ENCODE assay signal across 2 cellular contexts in the genomic region with DNA sequence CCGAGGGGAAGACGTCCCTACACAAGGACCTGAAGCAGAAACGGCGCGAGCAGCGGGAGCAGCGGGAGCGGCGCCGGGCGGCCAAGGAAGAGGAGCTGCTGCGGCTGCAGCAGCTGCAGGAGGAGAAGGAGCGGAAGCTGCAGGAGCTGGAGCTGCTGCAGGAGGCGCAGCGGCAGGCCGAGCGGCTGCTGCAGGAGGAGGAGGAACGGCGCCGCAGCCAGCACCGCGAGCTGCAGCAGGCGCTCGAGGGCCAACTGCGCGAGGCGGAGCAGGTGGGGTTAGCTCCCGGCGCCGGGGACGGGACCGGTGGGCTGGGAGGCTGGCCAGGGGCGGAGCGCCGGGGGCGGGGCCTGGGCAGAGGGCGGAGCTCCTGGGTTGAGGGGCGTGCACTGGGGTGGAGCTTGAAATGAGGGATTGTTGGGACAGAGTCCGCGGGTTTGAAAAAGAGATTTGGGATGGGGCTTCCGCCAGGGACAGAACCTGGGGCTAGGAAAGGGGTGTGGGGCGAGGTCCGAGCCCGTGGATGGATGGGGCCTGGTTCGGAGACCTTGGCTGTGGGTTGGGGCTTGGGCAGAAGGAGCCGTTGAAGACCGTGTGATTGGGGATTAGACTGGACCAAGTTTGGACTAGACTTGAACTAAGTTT.
TF ChIP-seq lines count a peak whose summit lies in the region.

No MANE protein-coding gene starts in this region.

TF ChIP-seq in HEK293, 187 proteins besides CTCF, POLR2A, EP300 and RAD21 (continued from another document and continues in another):
- TF ChIP-seq, protein P1, sequence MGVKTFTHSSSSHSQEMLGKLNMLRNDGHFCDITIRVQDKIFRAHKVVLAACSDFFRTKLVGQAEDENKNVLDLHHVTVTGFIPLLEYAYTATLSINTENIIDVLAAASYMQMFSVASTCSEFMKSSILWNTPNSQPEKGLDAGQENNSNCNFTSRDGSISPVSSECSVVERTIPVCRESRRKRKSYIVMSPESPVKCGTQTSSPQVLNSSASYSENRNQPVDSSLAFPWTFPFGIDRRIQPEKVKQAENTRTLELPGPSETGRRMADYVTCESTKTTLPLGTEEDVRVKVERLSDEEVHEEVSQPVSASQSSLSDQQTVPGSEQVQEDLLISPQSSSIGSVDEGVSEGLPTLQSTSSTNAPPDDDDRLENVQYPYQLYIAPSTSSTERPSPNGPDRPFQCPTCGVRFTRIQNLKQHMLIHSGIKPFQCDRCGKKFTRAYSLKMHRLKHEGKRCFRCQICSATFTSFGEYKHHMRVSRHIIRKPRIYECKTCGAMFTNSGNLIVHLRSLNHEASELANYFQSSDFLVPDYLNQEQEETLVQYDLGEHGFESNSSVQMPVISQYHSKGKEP (tag by site-specific recombination; IDR thresholded peaks at IDR 0.05): peak; percentile 100
- TF ChIP-seq, protein P2, sequence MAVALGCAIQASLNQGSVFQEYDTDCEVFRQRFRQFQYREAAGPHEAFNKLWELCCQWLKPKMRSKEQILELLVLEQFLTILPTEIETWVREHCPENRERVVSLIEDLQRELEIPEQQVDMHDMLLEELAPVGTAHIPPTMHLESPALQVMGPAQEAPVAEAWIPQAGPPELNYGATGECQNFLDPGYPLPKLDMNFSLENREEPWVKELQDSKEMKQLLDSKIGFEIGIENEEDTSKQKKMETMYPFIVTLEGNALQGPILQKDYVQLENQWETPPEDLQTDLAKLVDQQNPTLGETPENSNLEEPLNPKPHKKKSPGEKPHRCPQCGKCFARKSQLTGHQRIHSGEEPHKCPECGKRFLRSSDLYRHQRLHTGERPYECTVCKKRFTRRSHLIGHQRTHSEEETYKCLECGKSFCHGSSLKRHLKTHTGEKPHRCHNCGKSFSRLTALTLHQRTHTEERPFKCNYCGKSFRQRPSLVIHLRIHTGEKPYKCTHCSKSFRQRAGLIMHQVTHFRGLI (tag by site-specific recombination; IDR thresholded peaks at IDR 0.05): no peak
- TF ChIP-seq, protein P3, sequence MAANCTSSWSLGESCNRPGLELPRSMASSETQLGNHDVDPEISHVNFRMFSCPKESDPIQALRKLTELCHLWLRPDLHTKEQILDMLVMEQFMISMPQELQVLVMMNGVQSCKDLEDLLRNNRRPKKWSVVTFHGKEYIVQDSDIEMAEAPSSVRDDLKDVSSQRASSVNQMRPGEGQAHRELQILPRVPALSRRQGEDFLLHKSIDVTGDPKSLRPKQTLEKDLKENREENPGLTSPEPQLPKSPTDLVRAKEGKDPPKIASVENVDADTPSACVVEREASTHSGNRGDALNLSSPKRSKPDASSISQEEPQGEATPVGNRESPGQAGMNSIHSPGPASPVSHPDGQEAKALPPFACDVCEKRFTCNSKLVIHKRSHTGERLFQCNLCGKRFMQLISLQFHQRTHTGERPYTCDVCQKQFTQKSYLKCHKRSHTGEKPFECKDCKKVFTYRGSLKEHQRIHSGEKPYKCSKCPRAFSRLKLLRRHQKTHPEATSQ (tag by site-specific recombination; IDR thresholded peaks at IDR 0.05): peak; percentile 93
- TF ChIP-seq ZSCAN16 (tag by site-specific recombination; IDR thresholded peaks at IDR 0.05) (no peak), ZNF747 (tag by site-specific recombination; IDR thresholded peaks at IDR 0.05) (no peak), GLI2 (tag by site-specific recombination; IDR thresholded peaks at IDR 0.05; ENCODE audit: borderline replicate concordance, low read depth) (no peak), ZNF843 (tag by site-specific recombination; IDR thresholded peaks at IDR 0.05) (no peak), ZNF426 (tag by site-specific recombination; IDR thresholded peaks at IDR 0.05) (no peak), ZNF184 (tag by site-specific recombination; IDR thresholded peaks at IDR 0.05) (no peak), ZNF837 (tag by site-specific recombination; IDR thresholded peaks at IDR 0.05) (no peak), ZNF610 (tag by site-specific recombination; IDR thresholded peaks at IDR 0.05; ENCODE audit: borderline replicate concordance) (peak; percentile 96), ZNF324 (tag by site-specific recombination; IDR thresholded peaks at IDR 0.05) (no peak)
- TF ChIP-seq, protein P4, sequence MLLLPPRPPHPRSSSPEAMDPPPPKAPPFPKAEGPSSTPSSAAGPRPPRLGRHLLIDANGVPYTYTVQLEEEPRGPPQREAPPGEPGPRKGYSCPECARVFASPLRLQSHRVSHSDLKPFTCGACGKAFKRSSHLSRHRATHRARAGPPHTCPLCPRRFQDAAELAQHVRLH (tag by site-specific recombination; IDR thresholded peaks at IDR 0.05): no peak
- TF ChIP-seq, protein P5, sequence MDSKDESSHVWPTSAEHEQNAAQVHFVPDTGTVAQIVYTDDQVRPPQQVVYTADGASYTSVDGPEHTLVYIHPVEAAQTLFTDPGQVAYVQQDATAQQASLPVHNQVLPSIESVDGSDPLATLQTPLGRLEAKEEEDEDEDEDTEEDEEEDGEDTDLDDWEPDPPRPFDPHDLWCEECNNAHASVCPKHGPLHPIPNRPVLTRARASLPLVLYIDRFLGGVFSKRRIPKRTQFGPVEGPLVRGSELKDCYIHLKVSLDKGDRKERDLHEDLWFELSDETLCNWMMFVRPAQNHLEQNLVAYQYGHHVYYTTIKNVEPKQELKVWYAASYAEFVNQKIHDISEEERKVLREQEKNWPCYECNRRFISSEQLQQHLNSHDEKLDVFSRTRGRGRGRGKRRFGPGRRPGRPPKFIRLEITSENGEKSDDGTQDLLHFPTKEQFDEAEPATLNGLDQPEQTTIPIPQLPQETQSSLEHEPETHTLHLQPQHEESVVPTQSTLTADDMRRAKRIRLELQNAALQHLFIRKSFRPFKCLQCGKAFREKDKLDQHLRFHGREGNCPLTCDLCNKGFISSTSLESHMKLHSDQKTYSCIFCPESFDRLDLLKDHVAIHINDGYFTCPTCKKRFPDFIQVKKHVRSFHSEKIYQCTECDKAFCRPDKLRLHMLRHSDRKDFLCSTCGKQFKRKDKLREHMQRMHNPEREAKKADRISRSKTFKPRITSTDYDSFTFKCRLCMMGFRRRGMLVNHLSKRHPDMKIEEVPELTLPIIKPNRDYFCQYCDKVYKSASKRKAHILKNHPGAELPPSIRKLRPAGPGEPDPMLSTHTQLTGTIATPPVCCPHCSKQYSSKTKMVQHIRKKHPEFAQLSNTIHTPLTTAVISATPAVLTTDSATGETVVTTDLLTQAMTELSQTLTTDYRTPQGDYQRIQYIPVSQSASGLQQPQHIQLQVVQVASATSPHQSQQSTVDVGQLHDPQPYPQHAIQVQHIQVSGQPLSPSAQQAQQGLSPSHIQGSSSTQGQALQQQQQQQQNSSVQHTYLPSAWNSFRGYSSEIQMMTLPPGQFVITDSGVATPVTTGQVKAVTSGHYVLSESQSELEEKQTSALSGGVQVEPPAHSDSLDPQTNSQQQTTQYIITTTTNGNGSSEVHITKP (tag by site-specific recombination; IDR thresholded peaks at IDR 0.05): peak; percentile 75
- TF ChIP-seq, protein P6, sequence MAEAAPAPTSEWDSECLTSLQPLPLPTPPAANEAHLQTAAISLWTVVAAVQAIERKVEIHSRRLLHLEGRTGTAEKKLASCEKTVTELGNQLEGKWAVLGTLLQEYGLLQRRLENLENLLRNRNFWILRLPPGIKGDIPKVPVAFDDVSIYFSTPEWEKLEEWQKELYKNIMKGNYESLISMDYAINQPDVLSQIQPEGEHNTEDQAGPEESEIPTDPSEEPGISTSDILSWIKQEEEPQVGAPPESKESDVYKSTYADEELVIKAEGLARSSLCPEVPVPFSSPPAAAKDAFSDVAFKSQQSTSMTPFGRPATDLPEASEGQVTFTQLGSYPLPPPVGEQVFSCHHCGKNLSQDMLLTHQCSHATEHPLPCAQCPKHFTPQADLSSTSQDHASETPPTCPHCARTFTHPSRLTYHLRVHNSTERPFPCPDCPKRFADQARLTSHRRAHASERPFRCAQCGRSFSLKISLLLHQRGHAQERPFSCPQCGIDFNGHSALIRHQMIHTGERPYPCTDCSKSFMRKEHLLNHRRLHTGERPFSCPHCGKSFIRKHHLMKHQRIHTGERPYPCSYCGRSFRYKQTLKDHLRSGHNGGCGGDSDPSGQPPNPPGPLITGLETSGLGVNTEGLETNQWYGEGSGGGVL (tag by site-specific recombination; IDR thresholded peaks at IDR 0.05): no peak

TF ChIP-seq in liver, 16 proteins besides CTCF, POLR2A, EP300 and RAD21 (continued from another document):
- TF ChIP-seq, protein P7, sequence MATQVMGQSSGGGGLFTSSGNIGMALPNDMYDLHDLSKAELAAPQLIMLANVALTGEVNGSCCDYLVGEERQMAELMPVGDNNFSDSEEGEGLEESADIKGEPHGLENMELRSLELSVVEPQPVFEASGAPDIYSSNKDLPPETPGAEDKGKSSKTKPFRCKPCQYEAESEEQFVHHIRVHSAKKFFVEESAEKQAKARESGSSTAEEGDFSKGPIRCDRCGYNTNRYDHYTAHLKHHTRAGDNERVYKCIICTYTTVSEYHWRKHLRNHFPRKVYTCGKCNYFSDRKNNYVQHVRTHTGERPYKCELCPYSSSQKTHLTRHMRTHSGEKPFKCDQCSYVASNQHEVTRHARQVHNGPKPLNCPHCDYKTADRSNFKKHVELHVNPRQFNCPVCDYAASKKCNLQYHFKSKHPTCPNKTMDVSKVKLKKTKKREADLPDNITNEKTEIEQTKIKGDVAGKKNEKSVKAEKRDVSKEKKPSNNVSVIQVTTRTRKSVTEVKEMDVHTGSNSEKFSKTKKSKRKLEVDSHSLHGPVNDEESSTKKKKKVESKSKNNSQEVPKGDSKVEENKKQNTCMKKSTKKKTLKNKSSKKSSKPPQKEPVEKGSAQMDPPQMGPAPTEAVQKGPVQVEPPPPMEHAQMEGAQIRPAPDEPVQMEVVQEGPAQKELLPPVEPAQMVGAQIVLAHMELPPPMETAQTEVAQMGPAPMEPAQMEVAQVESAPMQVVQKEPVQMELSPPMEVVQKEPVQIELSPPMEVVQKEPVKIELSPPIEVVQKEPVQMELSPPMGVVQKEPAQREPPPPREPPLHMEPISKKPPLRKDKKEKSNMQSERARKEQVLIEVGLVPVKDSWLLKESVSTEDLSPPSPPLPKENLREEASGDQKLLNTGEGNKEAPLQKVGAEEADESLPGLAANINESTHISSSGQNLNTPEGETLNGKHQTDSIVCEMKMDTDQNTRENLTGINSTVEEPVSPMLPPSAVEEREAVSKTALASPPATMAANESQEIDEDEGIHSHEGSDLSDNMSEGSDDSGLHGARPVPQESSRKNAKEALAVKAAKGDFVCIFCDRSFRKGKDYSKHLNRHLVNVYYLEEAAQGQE (IDR thresholded peaks at IDR 0.05): no peak
- no peak for TF ChIP-seq NR2F2 (IDR thresholded peaks at IDR 0.05)
- no peak for TF ChIP-seq HNF4A (conservative IDR thresholded peaks at IDR 0.05)
- TF ChIP-seq EGR1 (IDR thresholded peaks at IDR 0.05; ENCODE audit: low read depth in 2 of 2): no peak
- no peak for TF ChIP-seq FOXA1 (IDR thresholded peaks at IDR 0.05)
- TF ChIP-seq, protein P8, sequence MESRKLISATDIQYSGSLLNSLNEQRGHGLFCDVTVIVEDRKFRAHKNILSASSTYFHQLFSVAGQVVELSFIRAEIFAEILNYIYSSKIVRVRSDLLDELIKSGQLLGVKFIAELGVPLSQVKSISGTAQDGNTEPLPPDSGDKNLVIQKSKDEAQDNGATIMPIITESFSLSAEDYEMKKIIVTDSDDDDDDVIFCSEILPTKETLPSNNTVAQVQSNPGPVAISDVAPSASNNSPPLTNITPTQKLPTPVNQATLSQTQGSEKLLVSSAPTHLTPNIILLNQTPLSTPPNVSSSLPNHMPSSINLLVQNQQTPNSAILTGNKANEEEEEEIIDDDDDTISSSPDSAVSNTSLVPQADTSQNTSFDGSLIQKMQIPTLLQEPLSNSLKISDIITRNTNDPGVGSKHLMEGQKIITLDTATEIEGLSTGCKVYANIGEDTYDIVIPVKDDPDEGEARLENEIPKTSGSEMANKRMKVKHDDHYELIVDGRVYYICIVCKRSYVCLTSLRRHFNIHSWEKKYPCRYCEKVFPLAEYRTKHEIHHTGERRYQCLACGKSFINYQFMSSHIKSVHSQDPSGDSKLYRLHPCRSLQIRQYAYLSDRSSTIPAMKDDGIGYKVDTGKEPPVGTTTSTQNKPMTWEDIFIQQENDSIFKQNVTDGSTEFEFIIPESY (IDR thresholded peaks at IDR 0.05): no peak
